Comparison of ENCODE assay signal across 8 cellular contexts in the genomic region with DNA sequence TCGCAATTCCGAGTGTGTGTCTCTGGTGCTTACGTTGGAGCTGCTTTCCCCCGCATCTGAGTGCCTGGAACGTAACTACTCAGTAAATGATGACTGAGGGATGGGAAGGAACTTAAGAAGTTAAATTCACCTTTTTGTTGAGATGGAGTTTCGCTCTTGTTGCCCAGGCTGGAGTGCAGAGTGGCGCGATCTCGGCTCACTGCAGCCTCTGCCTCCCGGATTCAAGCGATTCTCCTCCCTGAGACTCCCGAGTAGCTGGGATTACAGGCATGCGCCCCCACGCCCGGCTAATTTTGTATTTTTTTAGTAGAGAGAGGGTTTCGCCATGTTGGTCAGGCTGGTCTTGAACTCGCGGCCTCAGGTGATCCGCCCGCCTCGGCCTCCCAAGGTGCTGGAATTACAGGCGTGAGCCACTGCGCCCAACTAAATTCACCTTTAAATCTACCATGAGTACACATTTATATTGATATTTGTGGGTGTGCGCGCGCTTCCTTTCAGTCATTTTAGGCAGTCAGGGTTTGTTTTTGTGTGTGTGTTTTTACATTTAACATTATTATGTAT. TPM values are rescaled to one million over a fixed set of nuclear protein-coding genes. Genes with fewer than 3 reads are reported as not detected.
DNase-seq lines count a peak whose midpoint lies in the region; ATAC-seq, FAIRE-seq and TF ChIP-seq lines count a peak whose summit lies in the region.

No MANE protein-coding gene starts in this region.

- peaks cover 42% of the 10 kb centered on the region for H3K4me1 Mint-ChIP-seq in activated T-cell treated with anti-CD3 and anti-CD28 coated beads, Interleukin-2, amount 50 U/mL, for 72 hours (ENCODE audit: low read depth)
- H3K4me1 Mint-ChIP-seq in type B pancreatic cell (ENCODE audit: unreplicated experiment) = peaks cover 8% of the 10 kb centered on the region

- peak overlapping the region; percentile 91 for H3K4me3 ChIP-seq in GM12878
- H3K4me3 ChIP-seq in lower lobe of right lung = peak overlapping the region; percentile 90

- POLR2A ChIA-PET in GM12878 (lab: Charles Lee) = interaction anchor here (0.5 to 1.8 kb wide), 12 partner anchors 13 to 173 kb away, joined by 3 to 11 read pairs (median 4); partner anchors contain the start of gene AKIRIN1

- in situ Hi-C loops in GM12878 (cut with MboI) = no loop called here

- no peak for TF ChIP-seq EP300 in GM12878 (IDR thresholded peaks at IDR 0.05; ENCODE audit: borderline replicate concordance in 1 of 2, control insufficient read depth in 1 of 2, low read depth in 2 of 2, low read length in 2 of 2)

- no peak for TF ChIP-seq POLR2A in GM12878 (IDR thresholded peaks at IDR 0.05; ENCODE audit: low read depth, low read length)

- H3K4me1 ChIP-seq in GM12878 (ENCODE audit: control insufficient read depth, insufficient read depth, low read length) = peaks cover 7% of the 10 kb centered on the region
- peaks cover 15% of the 10 kb centered on the region for H3K4me1 ChIP-seq in lower lobe of right lung

- peak overlapping the region; percentile 90 to 94 for H3K4me3 Mint-ChIP-seq in activated T-cell treated with anti-CD3 and anti-CD28 coated beads, Interleukin-2, amount 50 U/mL, for 72 hours
- H3K4me3 Mint-ChIP-seq in type B pancreatic cell = peak overlapping the region; percentile 96

- no peak for DNase-seq in activated T-cell treated with anti-CD3 and anti-CD28 coated beads, Interleukin-2, amount 50 U/mL, for 72 hours
- no peak for DNase-seq in activated T-cell treated with anti-CD3 and anti-CD28 coated beads, Interleukin-2, amount 50 U/mL, for 1 hour
- DNase-seq in GM12878 (ENCODE audit: low read depth, low spot score) (no peak), lower lobe of right lung (no peak), type B pancreatic cell (ENCODE audit: extremely low spot score, unreplicated experiment) (no peak), DMS 273 treated with DMSO at 0.1 percent for 48 hours (lab: John Stamatoyannopoulos, UW) (no peak), pons (ENCODE audit: low spot score) (no peak)

- SMC1A ChIA-PET in GM12878 (lab: Charles Lee; ENCODE audit: uncharacterized antibody, unreplicated experiment) = interaction anchor here (0.8 to 3.1 kb wide), 10 partner anchors 22 to 170 kb away, joined by 3 to 14 read pairs (median 5); partner anchors contain the start of gene MYCBP

- CTCF ChIA-PET in GM12878 (lab: Yijun Ruan, JAX) = interaction anchor here (0.7 to 1.9 kb wide), 7 partner anchors 8 to 550 kb away, joined by 3 to 6 read pairs (median 4); no protein-coding TSS in a partner anchor

- peak overlapping the region; percentile 89 for H3K9ac ChIP-seq in GM12878 (ENCODE audit: control insufficient read depth, insufficient read depth, low read length)

- no peak for ATAC-seq in activated T-cell treated with anti-CD3 and anti-CD28 coated beads, Interleukin-2, amount 50 U/mL, for 72 hours (replicated peaks in 1 of 2)
- no peak for ATAC-seq in GM12878
- no peak for ATAC-seq in lower lobe of right lung
- no peak for ATAC-seq in HG02763 (IDR thresholded peaks at IDR 0.05; ENCODE audit: unreplicated experiment)

- no peak for TF ChIP-seq RAD21 in GM12878 (IDR thresholded peaks at IDR 0.05; ENCODE audit: insufficient read depth, low read depth, low read length)

- no peaks in the 10 kb centered on the region for H3K9me3 ChIP-seq in GM12878 (replicated peaks; ENCODE audit: control insufficient read depth, insufficient read depth, low read length)
- H3K9me3 ChIP-seq in lower lobe of right lung = no peaks in the 10 kb centered on the region

- H4K20me1 ChIP-seq in GM12878 (ENCODE audit: control insufficient read depth, insufficient read depth) = no peaks in the 10 kb centered on the region

- no peaks in the 10 kb centered on the region for H3K27me3 Mint-ChIP-seq in activated T-cell treated with anti-CD3 and anti-CD28 coated beads, Interleukin-2, amount 50 U/mL, for 72 hours (ENCODE audit: low read depth)
- no peaks in the 10 kb centered on the region for H3K27me3 Mint-ChIP-seq in type B pancreatic cell

- TF ChIP-seq CTCF in GM12878 (IDR thresholded peaks at IDR 0.05 in 2 of 3, conservative IDR thresholded peaks at IDR 0.05 in 1 of 3; ENCODE audit: control insufficient read depth in 2 of 3, extremely low read depth in 1 of 3, insufficient read depth in 1 of 3, low read depth in 3 of 3, low read length in 3 of 3) (no peak), lower lobe of right lung (IDR thresholded peaks at IDR 0.05) (no peak), type B pancreatic cell (conservative IDR thresholded peaks at IDR 0.05) (no peak)

- H2AFZ ChIP-seq in GM12878 (ENCODE audit: control insufficient read depth, low read depth, low read length) = peak overlapping the region; percentile 79

- H3K36me3 ChIP-seq in GM12878 (ENCODE audit: control insufficient read depth in 2 of 2, insufficient read depth in 2 of 2, low read length in 1 of 2) (peaks cover 0 to 13% of the 10 kb centered on the region in 2 experiments), lower lobe of right lung (peaks cover 38% of the 10 kb centered on the region)

- intact Hi-C loops in GM12878 (cut with micrococcal nuclease; ENCODE audit: unreplicated experiment) (loop anchor here (2.0 to 10.0 kb wide), 2 partner anchors 36 to 172 kb away; partner anchors contain the start of genes AKIRIN1 and RRAGC), lower lobe of right lung (cut with DNase I) (no loop called here)

- H3K27ac ChIP-seq in GM12878 (ENCODE audit: control insufficient read depth, insufficient read depth) = peak overlapping the region; percentile 90
- peak overlapping the region; percentile 99 for H3K27ac ChIP-seq in lower lobe of right lung

- peak overlapping the region; percentile 71 for H3K4me2 ChIP-seq in GM12878 (ENCODE audit: control insufficient read depth, insufficient read depth)

- WGBS in GM12878 (ENCODE audit: insufficient coverage, insufficient replicate concordance, low lambda C conversion rate, missing lambda C conversion rate) = 13% methylated on average over 25 of the region's 26 CpGs

- peaks cover 11 to 23% of the 10 kb centered on the region in 2 donors for H3K36me3 Mint-ChIP-seq in activated T-cell treated with anti-CD3 and anti-CD28 coated beads, Interleukin-2, amount 50 U/mL, for 72 hours (ENCODE audit: insufficient read depth in 2 of 2)
- peaks cover 14% of the 10 kb centered on the region for H3K36me3 Mint-ChIP-seq in type B pancreatic cell

- FAIRE-seq in GM12878 (lab: Jason Lieb, UNC) = no peak

- H3K27me3 ChIP-seq in GM12878 (replicated peaks in 1 of 2; ENCODE audit: control insufficient read depth in 2 of 2, insufficient read depth in 2 of 2, low read length in 1 of 2) (no peaks in the 10 kb centered on the region), lower lobe of right lung (ENCODE audit: low read depth) (no peaks in the 10 kb centered on the region)

- H3K9me3 Mint-ChIP-seq in activated T-cell treated with anti-CD3 and anti-CD28 coated beads, Interleukin-2, amount 50 U/mL, for 72 hours = no peaks in the 10 kb centered on the region
- H3K9me3 Mint-ChIP-seq in type B pancreatic cell = no peaks in the 10 kb centered on the region

- no TSS peak for BruUV-seq in GM12878 (replicated peaks; lab: Mats Ljungman, UMichigan)

- peak overlapping the region; percentile 92 for H3K27ac Mint-ChIP-seq in activated T-cell treated with anti-CD3 and anti-CD28 coated beads, Interleukin-2, amount 50 U/mL, for 72 hours
- H3K27ac Mint-ChIP-seq in type B pancreatic cell = peak overlapping the region; percentile 95

- peaks cover 27% of the 10 kb centered on the region for H3K79me2 ChIP-seq in GM12878 (ENCODE audit: control insufficient read depth, insufficient read depth, low read length)

- RAD21 ChIA-PET in GM12878 (lab: Charles Lee; ENCODE audit: unreplicated experiment) = interaction anchor here (0.7 to 2.3 kb wide), 9 partner anchors 24 to 170 kb away, joined by 3 to 16 read pairs (median 3); partner anchors contain the start of gene MYCBP

RNA-seq across cellular contexts. Expression of gene NDUFS5, which starts 0.9 kb away (rescaled TPM):
- total RNA-seq in activated T-cell treated with anti-CD3 and anti-CD28 coated beads, Interleukin-2, amount 50 U/mL, for 72 hours = 10 to 100 TPM; 88.7 to 89.1 TPM
- total RNA-seq in GM12878 (2013; cell fraction: nucleolus; rRNA removed) = 71.8 and 94.8 TPM in 2 replicates
- total RNA-seq in GM12878 (2014; rRNA removed) (489 and 509 TPM in 2 replicates), GM12878 (2014; rRNA removed; fragmentation: Illumina TruSeq; extraction: Trizol) (562 and 579 TPM in 2 replicates), GM12878 (2021) (240 and 265 TPM in 2 replicates), lower lobe of right lung (140 TPM), type B pancreatic cell (ENCODE audit: low replicate concordance) (212 and 252 TPM in 2 replicates)
- 1,030 TPM for polyA plus RNA-seq in GM12878 (2011; ENCODE audit: low read depth)
- polyA plus RNA-seq in GM12878 (2011; rRNA removed) (792 and 854 TPM in 2 replicates), GM12878 (2014; fragmentation: Illumina TruSeq; extraction: Trizol) (870 and 924 TPM in 2 replicates), GM12878 (2014; fragmentation: Nextera tagmentation; extraction: Ambion mirVana) (1,000 to 10,000 TPM; 1,576 to 1,578 TPM), GM12878 (2014; rRNA removed) (560 and 672 TPM in 2 replicates), GM12878 (2016; fragmentation: Nextera tagmentation; extraction: Ambion mirVana) (1,000 to 10,000 TPM in 1 of 2 experiments, 100 to 1,000 TPM in 1; 982 to 1,132 TPM)
- 403 and 560 TPM in 2 replicates for polyA plus RNA-seq in GM12878 (2011; cell fraction: cytosol; rRNA removed)
- polyA plus RNA-seq in GM12878 (2011; cell fraction: nucleus; rRNA removed) = 255 and 303 TPM in 2 replicates
- 414 and 499 TPM in 2 replicates for polyA plus RNA-seq in GM12878 (2012)
- polyA minus RNA-seq in GM12878 (2011; rRNA and poly(A)+ RNA removed) = 196 and 265 TPM in 2 replicates
- polyA minus RNA-seq in GM12878 (2011; cell fraction: cytosol; rRNA and poly(A)+ RNA removed) = 56.5 and 92.9 TPM in 2 replicates
- 37.0 and 59.0 TPM in 2 replicates for polyA minus RNA-seq in GM12878 (2011; cell fraction: nucleus; rRNA and poly(A)+ RNA removed)

RNA-seq across cellular contexts. Expression of gene AKIRIN1, which starts 36.0 kb away (rescaled TPM):
- total RNA-seq in activated T-cell treated with anti-CD3 and anti-CD28 coated beads, Interleukin-2, amount 50 U/mL, for 72 hours = 10 to 100 TPM; 73.9 to 74.6 TPM
- 19.5 and 25.0 TPM in 2 replicates for total RNA-seq in GM12878 (2013; cell fraction: nucleolus; rRNA removed)
- total RNA-seq in GM12878 (2014; rRNA removed) (46.0 and 49.2 TPM in 2 replicates), GM12878 (2014; rRNA removed; fragmentation: Illumina TruSeq; extraction: Trizol) (44.4 and 47.6 TPM in 2 replicates), GM12878 (2021) (46.1 and 46.4 TPM in 2 replicates), lower lobe of right lung (43.8 TPM), type B pancreatic cell (ENCODE audit: low replicate concordance) (67.4 and 73.0 TPM in 2 replicates)
- polyA plus RNA-seq in GM12878 (2011; ENCODE audit: low read depth) = 23.2 TPM
- polyA plus RNA-seq in GM12878 (2011; rRNA removed) (72.3 and 83.8 TPM in 2 replicates), GM12878 (2014; fragmentation: Illumina TruSeq; extraction: Trizol) (60.1 and 80.9 TPM in 2 replicates), GM12878 (2014; fragmentation: Nextera tagmentation; extraction: Ambion mirVana) (10 to 100 TPM in 1 of 2 experiments, 1 to 10 TPM in 1; 7.5 to 16.3 TPM), GM12878 (2014; rRNA removed) (47.3 and 53.2 TPM in 2 replicates), GM12878 (2016; fragmentation: Nextera tagmentation; extraction: Ambion mirVana) (10 to 100 TPM; 59.5 to 66.5 TPM)
- 31.8 and 33.8 TPM in 2 replicates for polyA plus RNA-seq in GM12878 (2011; cell fraction: cytosol; rRNA removed)
- polyA plus RNA-seq in GM12878 (2011; cell fraction: nucleus; rRNA removed) = 9.8 and 14.3 TPM in 2 replicates
- polyA plus RNA-seq in GM12878 (2012) = 34.2 and 37.9 TPM in 2 replicates
- polyA minus RNA-seq in GM12878 (2011; rRNA and poly(A)+ RNA removed) = 29.7 and 40.2 TPM in 2 replicates
- 13.1 and 15.3 TPM in 2 replicates for polyA minus RNA-seq in GM12878 (2011; cell fraction: cytosol; rRNA and poly(A)+ RNA removed)
- 6.3 and 12.3 TPM in 2 replicates for polyA minus RNA-seq in GM12878 (2011; cell fraction: nucleus; rRNA and poly(A)+ RNA removed)
